In the genomic region with DNA sequence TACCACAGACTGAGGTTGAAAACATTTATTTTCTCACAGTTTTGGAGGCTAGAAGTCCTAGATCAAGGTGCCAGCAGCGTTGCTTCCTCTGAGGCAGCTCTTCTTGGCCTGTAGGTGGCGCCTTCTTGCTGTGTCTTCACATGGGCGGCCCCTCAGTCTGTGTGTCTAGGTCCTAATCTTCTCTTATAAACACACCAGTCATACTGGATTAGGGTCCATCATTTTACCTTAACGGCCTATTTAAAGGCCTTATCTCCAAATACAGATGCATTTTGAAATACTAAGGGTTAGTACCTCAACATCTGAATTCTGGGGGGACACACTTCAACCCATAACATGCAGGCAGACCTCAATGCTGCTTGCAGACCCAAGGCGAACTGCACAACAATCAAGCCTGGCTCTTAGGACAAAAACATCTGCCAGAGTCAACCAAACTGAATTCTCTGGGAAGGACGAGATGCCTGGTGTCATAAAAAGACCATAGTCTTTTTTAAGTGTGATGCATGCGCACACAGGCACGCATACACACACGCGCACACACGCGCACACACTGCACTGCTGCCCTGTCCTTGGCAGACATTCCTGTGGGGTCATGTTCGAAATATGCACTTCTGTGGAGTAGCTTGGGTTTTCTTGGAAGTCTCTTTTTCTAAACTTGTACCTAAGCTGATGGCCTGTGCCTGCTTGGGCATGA, we compare ENCODE assay signal across 8 cellular contexts. TPM values are rescaled to one million over a fixed set of nuclear protein-coding genes. Genes with fewer than 3 reads are reported as not detected.
A peak's percentile ranks its signal among the peaks of the same experiment; 100 is the strongest.
DNase-seq lines count a peak whose midpoint lies in the region; ATAC-seq, FAIRE-seq and TF ChIP-seq lines count a peak whose summit lies in the region.

No MANE protein-coding gene starts in this region.

- TF ChIP-seq CTCF in foreskin fibroblast (IDR thresholded peaks at IDR 0.05; ENCODE audit: low read depth, low read length), result peak; percentile 88
- TF ChIP-seq CTCF in ovary (IDR thresholded peaks at IDR 0.05), result peak; percentile 31 to 36 (median 35)
- peak; percentile 49 to 71 (median 62) for TF ChIP-seq CTCF in tibial nerve (IDR thresholded peaks at IDR 0.05)

- H3K27me3 ChIP-seq in ovary, result no peaks in the 10 kb centered on the region
- no peaks in the 10 kb centered on the region for H3K27me3 ChIP-seq in tibial nerve

- no peak for TF ChIP-seq POLR2A in ovary (IDR thresholded peaks at IDR 0.05)
- TF ChIP-seq POLR2A in tibial nerve (IDR thresholded peaks at IDR 0.05), result no peak

- peak; percentile 75 for TF ChIP-seq RAD21 in Ishikawa (IDR thresholded peaks at IDR 0.05; ENCODE audit: low read depth)

- H3K4me3 ChIP-seq in foreskin fibroblast (ENCODE audit: low read depth in 1 of 2, low read length in 2 of 2) (no peak overlapping the region), ovary (no peak overlapping the region), tibial nerve (no peak overlapping the region)

- H3K36me3 ChIP-seq in ovary (no peaks in the 10 kb centered on the region), tibial nerve (no peaks in the 10 kb centered on the region)

- H3K9me3 ChIP-seq in ovary (no peaks in the 10 kb centered on the region), tibial nerve (no peaks in the 10 kb centered on the region)

- H3K27ac ChIP-seq in ovary, result no peak overlapping the region
- H3K27ac ChIP-seq in tibial nerve, result no peak overlapping the region

- FAIRE-seq in RCC 7860 (lab: Jason Lieb, UNC), result no peak

- TF ChIP-seq EP300 in Ishikawa (IDR thresholded peaks at IDR 0.05; ENCODE audit: borderline replicate concordance), result no peak
- TF ChIP-seq EP300 in ovary (IDR thresholded peaks at IDR 0.05), result no peak
- no peak for TF ChIP-seq EP300 in tibial nerve (IDR thresholded peaks at IDR 0.05)

- WGBS in ovary, 3 donors, result 15 to 48% (median 27%) methylated on average over 13 of the region's 13 CpGs
- 45 to 58% methylated on average over 13 of the region's 13 CpGs for WGBS in tibial nerve, 2 donors

- ATAC-seq in GM18867 (IDR thresholded peaks at IDR 0.05; ENCODE audit: unreplicated experiment), result peak; percentile 29

- intact Hi-C loops in ovary (cut with DNase I), result no loop called here

- peak; percentile 78 for DNase-seq in AG20443 (ENCODE audit: low spot score)
- peak; percentile 58 for DNase-seq in RCC 7860 (ENCODE audit: low spot score)
- peak; percentile 66 to 74 for DNase-seq in activated T-cell treated with anti-CD3 and anti-CD28 coated beads, Interleukin-2, amount 50 U/mL, for 48 hours
- peak; percentile 64 to 81 for DNase-seq in foreskin fibroblast
- DNase-seq in ovary, result peak; percentile 55 to 75 (median 71)
- DNase-seq in tibial nerve (ENCODE audit: low spot score in 2 of 2), result peak; percentile 30 to 52

- H3K4me1 ChIP-seq in ovary (ENCODE audit: insufficient read depth) (no peaks in the 10 kb centered on the region), tibial nerve (peaks cover 0 to 20% (median 8%) of the 10 kb centered on the region in 4 donors)

TF ChIP-seq in Ishikawa, 13 proteins besides CTCF, POLR2A, EP300 and RAD21:
- TF ChIP-seq TAF1 (IDR thresholded peaks at IDR 0.05; ENCODE audit: low read depth) (no peak), CEBPB (IDR thresholded peaks at IDR 0.05) (no peak), TEAD4 (IDR thresholded peaks at IDR 0.05) (no peak), EGR1 (IDR thresholded peaks at IDR 0.05) (no peak)
- TF ChIP-seq, protein P1, sequence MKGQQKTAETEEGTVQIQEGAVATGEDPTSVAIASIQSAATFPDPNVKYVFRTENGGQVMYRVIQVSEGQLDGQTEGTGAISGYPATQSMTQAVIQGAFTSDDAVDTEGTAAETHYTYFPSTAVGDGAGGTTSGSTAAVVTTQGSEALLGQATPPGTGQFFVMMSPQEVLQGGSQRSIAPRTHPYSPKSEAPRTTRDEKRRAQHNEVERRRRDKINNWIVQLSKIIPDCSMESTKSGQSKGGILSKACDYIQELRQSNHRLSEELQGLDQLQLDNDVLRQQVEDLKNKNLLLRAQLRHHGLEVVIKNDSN (IDR thresholded peaks at IDR 0.05), result no peak
TF ChIP-seq in Ishikawa: peak in this region for 0.

RNA-seq across cellular contexts. Expression of a gene that starts 4.3 kb away (rescaled TPM):
- total RNA-seq in ovary (10 to 100 TPM; 15.0 to 29.2 (median 21.8) TPM), tibial nerve (10 to 100 TPM; 17.3 to 32.4 (median 18.3) TPM)
- polyA plus RNA-seq in ovary, result 10 to 100 TPM; 22.9 to 29.5 TPM

RNA-seq across cellular contexts. Expression of a gene that starts 45.9 kb away (rescaled TPM):
- 10 to 100 TPM; 21.5 to 47.6 (median 39.2) TPM for total RNA-seq in ovary
- 10 to 100 TPM; 29.2 to 48.3 TPM for polyA plus RNA-seq in ovary
- 10 to 100 TPM; 57.9 to 69.5 (median 61.4) TPM for total RNA-seq in tibial nerve

Comparison
In these comparisons a context has a peak if more than half of its experiments do, and no peak if none do; other contexts are left out.
1. CTCF ChIP-seq: peak in every context shown above with its lines; median percentile 88 in foreskin fibroblast; 62 in tibial nerve; 35 in ovary.